In genomic region chr5:150066901-150067396, GRCh38 we compare ENCODE assay signal across 10 cellular contexts. TPM values are rescaled to one million over a fixed set of nuclear protein-coding genes. Genes with fewer than 3 reads are reported as not detected.
A peak's percentile ranks its signal among the peaks of the same experiment; 100 is the strongest.
DNase-seq lines count a peak whose midpoint lies in the region; ATAC-seq and TF ChIP-seq lines count a peak whose summit lies in the region.
"Had no signal": no experiment of that assay in that cellular context is flagged by ENCODE, and none has a peak within 500 bp of the region (broad histone marks: within the 10 kb centered on the region; RNA-seq: fewer than 3 reads in every experiment).

No MANE protein-coding gene starts in this region.

- in situ Hi-C loops in brain microvascular endothelial cell (cut with HindIII; ENCODE audit: low pct_ligation_motif_present, low sequenced_read_pairs) = no loop called here

- H3K9me2 ChIP-seq in Karpas-422 (replicated peaks; ENCODE audit: insufficient read depth, low read length) = no peaks in the 10 kb centered on the region

- CTCF ChIA-PET in activated CD8-positive, alpha-beta memory T cell treated with anti-CD3 and anti-CD28 coated beads, Interleukin-2, amount 10 ng/mL, durations not matched to agents 7 days and 5 days (lab: Charles Lee) = interaction anchor here (1.1 to 1.2 kb wide), 2 partner anchors 13 to 21 kb away, joined by 3 read pairs; no protein-coding TSS in a partner anchor
- CTCF ChIA-PET in GM10248 (lab: Yijun Ruan, JAX) = interaction anchor here (1.2 to 1.4 kb wide), 3 partner anchors 11 to 42 kb away, joined by 3 read pairs; no protein-coding TSS in a partner anchor

- peaks cover 34% of the 10 kb centered on the region for H3K4me1 Mint-ChIP-seq in activated CD8-positive, alpha-beta memory T cell treated with anti-CD3 and anti-CD28 coated beads, Interleukin-2, amount 10 ng/mL, durations not matched to agents 7 days and 5 days
- peaks cover 34 to 45% of the 10 kb centered on the region in 2 donors for H3K4me1 Mint-ChIP-seq in stimulated activated naive B cell treated with anti-CD40 and anti-IgM and Interleukin-4, amounts not matched to agents 10 μg/mL and 1 μg/mL and 100 μg/mL, for 72 hours

- H3K27ac ChIP-seq in Karpas-422 (ENCODE audit: low read length) (no peak overlapping the region), brain microvascular endothelial cell (no peak overlapping the region)

- H3K4me1 ChIP-seq in Karpas-422 (ENCODE audit: low read length) = peaks cover 28% of the 10 kb centered on the region

- H3K4me3 ChIP-seq in Karpas-422 (ENCODE audit: low read length) (no peak overlapping the region), brain microvascular endothelial cell (ENCODE audit: low read depth, low read length) (no peak overlapping the region)

- no peak overlapping the region for H3K9ac ChIP-seq in Karpas-422 (ENCODE audit: low read length)

- POLR2A ChIA-PET in GM10248 (lab: Yijun Ruan, JAX) = no interaction called here

- no peaks in the 10 kb centered on the region for H3K9me3 Mint-ChIP-seq in activated CD8-positive, alpha-beta memory T cell treated with anti-CD3 and anti-CD28 coated beads, Interleukin-2, amount 10 ng/mL, durations not matched to agents 7 days and 5 days (ENCODE audit: low read depth)
- no peaks in the 10 kb centered on the region for H3K9me3 Mint-ChIP-seq in stimulated activated naive B cell treated with anti-CD40 and anti-IgM and Interleukin-4, amounts not matched to agents 10 μg/mL and 1 μg/mL and 100 μg/mL, for 72 hours

- H2AFZ ChIP-seq in Karpas-422 (ENCODE audit: low read length) = no peak overlapping the region

- no peaks in the 10 kb centered on the region for H3K36me3 Mint-ChIP-seq in activated CD8-positive, alpha-beta memory T cell treated with anti-CD3 and anti-CD28 coated beads, Interleukin-2, amount 10 ng/mL, durations not matched to agents 7 days and 5 days
- H3K36me3 Mint-ChIP-seq in stimulated activated naive B cell treated with anti-CD40 and anti-IgM and Interleukin-4, amounts not matched to agents 10 μg/mL and 1 μg/mL and 100 μg/mL, for 72 hours = no peaks in the 10 kb centered on the region

- H3K36me3 ChIP-seq in Karpas-422 (ENCODE audit: insufficient read depth, low read length) (no peaks in the 10 kb centered on the region), brain microvascular endothelial cell (replicated peaks) (no peaks in the 10 kb centered on the region)

- H3K27me3 Mint-ChIP-seq in activated CD8-positive, alpha-beta memory T cell treated with anti-CD3 and anti-CD28 coated beads, Interleukin-2, amount 10 ng/mL, durations not matched to agents 7 days and 5 days = peaks cover 9% of the 10 kb centered on the region
- peaks cover 6 to 8% of the 10 kb centered on the region in 2 donors for H3K27me3 Mint-ChIP-seq in stimulated activated naive B cell treated with anti-CD40 and anti-IgM and Interleukin-4, amounts not matched to agents 10 μg/mL and 1 μg/mL and 100 μg/mL, for 72 hours

- H3K27ac Mint-ChIP-seq in activated CD8-positive, alpha-beta memory T cell treated with anti-CD3 and anti-CD28 coated beads, Interleukin-2, amount 10 ng/mL, durations not matched to agents 7 days and 5 days = peak overlapping the region; percentile 78
- peak overlapping the region; percentile 90 for H3K27ac Mint-ChIP-seq in stimulated activated naive B cell treated with anti-CD40 and anti-IgM and Interleukin-4, amounts not matched to agents 10 μg/mL and 1 μg/mL and 100 μg/mL, for 72 hours

- no peaks in the 10 kb centered on the region for H4K20me1 ChIP-seq in Karpas-422 (ENCODE audit: insufficient read depth, low read depth, low read length)

- no peaks in the 10 kb centered on the region for H3K9me3 ChIP-seq in Karpas-422 (ENCODE audit: low read length)

- peak; percentile 90 for ATAC-seq in activated CD8-positive, alpha-beta memory T cell treated with anti-CD3 and anti-CD28 coated beads, Interleukin-2, amount 10 ng/mL, durations not matched to agents 7 days and 5 days
- ATAC-seq in stimulated activated naive B cell treated with anti-CD40 and anti-IgM and Interleukin-4, amounts not matched to agents 10 μg/mL and 1 μg/mL and 100 μg/mL, for 72 hours (replicated peaks) = peak; percentile 76 to 82
- no peak for ATAC-seq in HG03571 (IDR thresholded peaks at IDR 0.05; ENCODE audit: unreplicated experiment)

- no peak overlapping the region for H3K4me3 Mint-ChIP-seq in activated CD8-positive, alpha-beta memory T cell treated with anti-CD3 and anti-CD28 coated beads, Interleukin-2, amount 10 ng/mL, durations not matched to agents 7 days and 5 days
- H3K4me3 Mint-ChIP-seq in stimulated activated naive B cell treated with anti-CD40 and anti-IgM and Interleukin-4, amounts not matched to agents 10 μg/mL and 1 μg/mL and 100 μg/mL, for 72 hours = peak overlapping the region; percentile 76 to 83

- H3K79me2 ChIP-seq in Karpas-422 (ENCODE audit: low read length) = no peaks in the 10 kb centered on the region

- H3K4me2 ChIP-seq in Karpas-422 (ENCODE audit: low read depth, low read length, poor library complexity, severe bottlenecking) = peak overlapping the region; percentile 31

- H3K27me3 ChIP-seq in Karpas-422 (ENCODE audit: low read length) (no peaks in the 10 kb centered on the region), brain microvascular endothelial cell (replicated peaks) (no peaks in the 10 kb centered on the region)

- no peak for DNase-seq in activated CD8-positive, alpha-beta memory T cell treated with anti-CD3 and anti-CD28 coated beads, Interleukin-2, amount 10 ng/mL, durations not matched to agents 7 days and 5 days
- no peak for DNase-seq in activated CD8-positive, alpha-beta memory T cell treated with anti-CD3 and anti-CD28 coated beads for 24 hours
- DNase-seq in Karpas-422 (peak; percentile 61), brain microvascular endothelial cell (peak; percentile 50), GM10248 (ENCODE audit: extremely low spot score) (no peak), SW480 (ENCODE audit: low spot score) (no peak)
- peak; percentile 50 for DNase-seq in stimulated activated naive B cell treated with anti-CD40 and anti-IgM and Interleukin-4, amounts not matched to agents 10 μg/mL and 1 μg/mL and 100 μg/mL, for 72 hours
- DNase-seq: aorta, mesendoderm had no signal

- TF ChIP-seq CTCF in brain microvascular endothelial cell (IDR thresholded peaks at IDR 0.05; ENCODE audit: low read depth, low read length, missing control alignments) (no peak), GM10248 (IDR thresholded peaks at IDR 0.05; ENCODE audit: control extremely low read depth, extremely low read depth, low read depth, missing control alignments) (no peak)

RNA-seq across cellular contexts. Expression of gene CSF1R, which starts 19.4 kb away (rescaled TPM):
- total RNA-seq in activated CD8-positive, alpha-beta memory T cell treated with anti-CD3 and anti-CD28 coated beads, Interleukin-2, amount 10 ng/mL, durations not matched to agents 7 days and 5 days = under 1 TPM in 1 of 2 experiments, not detected in 1; 0.26 TPM
- total RNA-seq in Karpas-422 (2014; rRNA removed; shearing (Covaris generic); ENCODE audit: low replicate concordance) = not detected in 2 replicates

Comparison
In these comparisons a context has a peak if more than half of its experiments do, and no peak if none do; other contexts are left out.
1. DNase-seq: peak in Karpas-422 (single experiment), brain microvascular endothelial cell (single experiment) and stimulated activated naive B cell treated with anti-CD40 and anti-IgM and Interleukin-4, amounts not matched to agents 10 μg/mL and 1 μg/mL and 100 μg/mL, for 72 hours (single experiment); none in activated CD8-positive, alpha-beta memory T cell treated with anti-CD3 and anti-CD28 coated beads, Interleukin-2, amount 10 ng/mL, durations not matched to agents 7 days and 5 days (single experiment), activated CD8-positive, alpha-beta memory T cell treated with anti-CD3 and anti-CD28 coated beads for 24 hours (single experiment), GM10248 (single experiment) and SW480 (single experiment).